1 cellular context compared by ENCODE assay signal in the genomic region with DNA sequence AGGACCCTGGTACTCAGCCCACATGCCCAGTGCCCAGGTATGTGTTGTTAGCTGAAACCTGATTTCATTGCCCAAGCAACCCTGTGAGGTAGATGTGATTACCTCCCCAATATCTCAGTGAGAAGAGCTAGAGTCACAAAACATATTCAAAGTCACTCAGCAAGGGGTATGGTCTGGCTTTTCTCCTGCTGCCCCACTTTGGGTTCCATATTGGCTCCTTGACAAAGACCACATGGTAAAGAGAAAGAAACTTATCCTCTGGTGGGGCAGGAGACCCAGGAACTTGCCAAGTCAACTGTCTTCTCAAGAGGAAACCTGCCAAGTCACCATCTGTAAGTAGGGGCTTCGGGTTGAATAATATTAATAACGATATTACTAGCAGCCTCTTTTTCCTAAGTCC.
TF ChIP-seq lines count a peak whose summit lies in the region.

No MANE protein-coding gene starts in this region.

TF ChIP-seq in K562, 482 proteins besides CTCF, POLR2A, EP300 and RAD21 (continued from another document):
- TF ChIP-seq, protein P1, sequence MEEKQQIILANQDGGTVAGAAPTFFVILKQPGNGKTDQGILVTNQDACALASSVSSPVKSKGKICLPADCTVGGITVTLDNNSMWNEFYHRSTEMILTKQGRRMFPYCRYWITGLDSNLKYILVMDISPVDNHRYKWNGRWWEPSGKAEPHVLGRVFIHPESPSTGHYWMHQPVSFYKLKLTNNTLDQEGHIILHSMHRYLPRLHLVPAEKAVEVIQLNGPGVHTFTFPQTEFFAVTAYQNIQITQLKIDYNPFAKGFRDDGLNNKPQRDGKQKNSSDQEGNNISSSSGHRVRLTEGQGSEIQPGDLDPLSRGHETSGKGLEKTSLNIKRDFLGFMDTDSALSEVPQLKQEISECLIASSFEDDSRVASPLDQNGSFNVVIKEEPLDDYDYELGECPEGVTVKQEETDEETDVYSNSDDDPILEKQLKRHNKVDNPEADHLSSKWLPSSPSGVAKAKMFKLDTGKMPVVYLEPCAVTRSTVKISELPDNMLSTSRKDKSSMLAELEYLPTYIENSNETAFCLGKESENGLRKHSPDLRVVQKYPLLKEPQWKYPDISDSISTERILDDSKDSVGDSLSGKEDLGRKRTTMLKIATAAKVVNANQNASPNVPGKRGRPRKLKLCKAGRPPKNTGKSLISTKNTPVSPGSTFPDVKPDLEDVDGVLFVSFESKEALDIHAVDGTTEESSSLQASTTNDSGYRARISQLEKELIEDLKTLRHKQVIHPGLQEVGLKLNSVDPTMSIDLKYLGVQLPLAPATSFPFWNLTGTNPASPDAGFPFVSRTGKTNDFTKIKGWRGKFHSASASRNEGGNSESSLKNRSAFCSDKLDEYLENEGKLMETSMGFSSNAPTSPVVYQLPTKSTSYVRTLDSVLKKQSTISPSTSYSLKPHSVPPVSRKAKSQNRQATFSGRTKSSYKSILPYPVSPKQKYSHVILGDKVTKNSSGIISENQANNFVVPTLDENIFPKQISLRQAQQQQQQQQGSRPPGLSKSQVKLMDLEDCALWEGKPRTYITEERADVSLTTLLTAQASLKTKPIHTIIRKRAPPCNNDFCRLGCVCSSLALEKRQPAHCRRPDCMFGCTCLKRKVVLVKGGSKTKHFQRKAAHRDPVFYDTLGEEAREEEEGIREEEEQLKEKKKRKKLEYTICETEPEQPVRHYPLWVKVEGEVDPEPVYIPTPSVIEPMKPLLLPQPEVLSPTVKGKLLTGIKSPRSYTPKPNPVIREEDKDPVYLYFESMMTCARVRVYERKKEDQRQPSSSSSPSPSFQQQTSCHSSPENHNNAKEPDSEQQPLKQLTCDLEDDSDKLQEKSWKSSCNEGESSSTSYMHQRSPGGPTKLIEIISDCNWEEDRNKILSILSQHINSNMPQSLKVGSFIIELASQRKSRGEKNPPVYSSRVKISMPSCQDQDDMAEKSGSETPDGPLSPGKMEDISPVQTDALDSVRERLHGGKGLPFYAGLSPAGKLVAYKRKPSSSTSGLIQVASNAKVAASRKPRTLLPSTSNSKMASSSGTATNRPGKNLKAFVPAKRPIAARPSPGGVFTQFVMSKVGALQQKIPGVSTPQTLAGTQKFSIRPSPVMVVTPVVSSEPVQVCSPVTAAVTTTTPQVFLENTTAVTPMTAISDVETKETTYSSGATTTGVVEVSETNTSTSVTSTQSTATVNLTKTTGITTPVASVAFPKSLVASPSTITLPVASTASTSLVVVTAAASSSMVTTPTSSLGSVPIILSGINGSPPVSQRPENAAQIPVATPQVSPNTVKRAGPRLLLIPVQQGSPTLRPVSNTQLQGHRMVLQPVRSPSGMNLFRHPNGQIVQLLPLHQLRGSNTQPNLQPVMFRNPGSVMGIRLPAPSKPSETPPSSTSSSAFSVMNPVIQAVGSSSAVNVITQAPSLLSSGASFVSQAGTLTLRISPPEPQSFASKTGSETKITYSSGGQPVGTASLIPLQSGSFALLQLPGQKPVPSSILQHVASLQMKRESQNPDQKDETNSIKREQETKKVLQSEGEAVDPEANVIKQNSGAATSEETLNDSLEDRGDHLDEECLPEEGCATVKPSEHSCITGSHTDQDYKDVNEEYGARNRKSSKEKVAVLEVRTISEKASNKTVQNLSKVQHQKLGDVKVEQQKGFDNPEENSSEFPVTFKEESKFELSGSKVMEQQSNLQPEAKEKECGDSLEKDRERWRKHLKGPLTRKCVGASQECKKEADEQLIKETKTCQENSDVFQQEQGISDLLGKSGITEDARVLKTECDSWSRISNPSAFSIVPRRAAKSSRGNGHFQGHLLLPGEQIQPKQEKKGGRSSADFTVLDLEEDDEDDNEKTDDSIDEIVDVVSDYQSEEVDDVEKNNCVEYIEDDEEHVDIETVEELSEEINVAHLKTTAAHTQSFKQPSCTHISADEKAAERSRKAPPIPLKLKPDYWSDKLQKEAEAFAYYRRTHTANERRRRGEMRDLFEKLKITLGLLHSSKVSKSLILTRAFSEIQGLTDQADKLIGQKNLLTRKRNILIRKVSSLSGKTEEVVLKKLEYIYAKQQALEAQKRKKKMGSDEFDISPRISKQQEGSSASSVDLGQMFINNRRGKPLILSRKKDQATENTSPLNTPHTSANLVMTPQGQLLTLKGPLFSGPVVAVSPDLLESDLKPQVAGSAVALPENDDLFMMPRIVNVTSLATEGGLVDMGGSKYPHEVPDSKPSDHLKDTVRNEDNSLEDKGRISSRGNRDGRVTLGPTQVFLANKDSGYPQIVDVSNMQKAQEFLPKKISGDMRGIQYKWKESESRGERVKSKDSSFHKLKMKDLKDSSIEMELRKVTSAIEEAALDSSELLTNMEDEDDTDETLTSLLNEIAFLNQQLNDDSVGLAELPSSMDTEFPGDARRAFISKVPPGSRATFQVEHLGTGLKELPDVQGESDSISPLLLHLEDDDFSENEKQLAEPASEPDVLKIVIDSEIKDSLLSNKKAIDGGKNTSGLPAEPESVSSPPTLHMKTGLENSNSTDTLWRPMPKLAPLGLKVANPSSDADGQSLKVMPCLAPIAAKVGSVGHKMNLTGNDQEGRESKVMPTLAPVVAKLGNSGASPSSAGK (IDR thresholded peaks at IDR 0.05) = no peak
- TF ChIP-seq DMBX1 (CRISPR knock-in tag; IDR thresholded peaks at IDR 0.05; ENCODE audit: borderline replicate concordance) (peak; percentile 62; the same call in 1 of the 2 replicates), ZNF586 (CRISPR knock-in tag; conservative IDR thresholded peaks at IDR 0.05) (0 out of 2 replicates have a peak, but pooled peaks have one; percentile 37), DIDO1 (tag; IDR thresholded peaks at IDR 0.05; ENCODE audit: low read depth) (no peak), HMG20A (CRISPR knock-in tag; conservative IDR thresholded peaks at IDR 0.05) (0 out of 2 replicates have a peak, but pooled peaks have one; percentile 38), ZNF79 (CRISPR knock-in tag; IDR thresholded peaks at IDR 0.05; ENCODE audit: low read depth) (peak; percentile 43; the same call in 1 of the 2 replicates), ZNF165 (CRISPR knock-in tag; IDR thresholded peaks at IDR 0.05; ENCODE audit: borderline replicate concordance) (peak; percentile 44; the same call in 1 of the 2 replicates), ERF (CRISPR knock-in tag; IDR thresholded peaks at IDR 0.05) (peak; percentile 90; the same call in 1 of the 2 replicates), ZNF134 (CRISPR knock-in tag; conservative IDR thresholded peaks at IDR 0.05) (0 out of 2 replicates have a peak, but pooled peaks have one; percentile 20), ZBTB7A (IDR thresholded peaks at IDR 0.05; ENCODE audit: borderline replicate concordance, control insufficient read depth, low read depth, low read length) (no peak), ZBTB17 (CRISPR knock-in tag; IDR thresholded peaks at IDR 0.05) (peak; percentile 25; the same call in 1 of the 2 replicates), NFXL1 (CRISPR knock-in tag; IDR thresholded peaks at IDR 0.05) (0 out of 2 replicates have a peak, but pooled peaks have one; percentile 21)
- TF ChIP-seq, protein P2, sequence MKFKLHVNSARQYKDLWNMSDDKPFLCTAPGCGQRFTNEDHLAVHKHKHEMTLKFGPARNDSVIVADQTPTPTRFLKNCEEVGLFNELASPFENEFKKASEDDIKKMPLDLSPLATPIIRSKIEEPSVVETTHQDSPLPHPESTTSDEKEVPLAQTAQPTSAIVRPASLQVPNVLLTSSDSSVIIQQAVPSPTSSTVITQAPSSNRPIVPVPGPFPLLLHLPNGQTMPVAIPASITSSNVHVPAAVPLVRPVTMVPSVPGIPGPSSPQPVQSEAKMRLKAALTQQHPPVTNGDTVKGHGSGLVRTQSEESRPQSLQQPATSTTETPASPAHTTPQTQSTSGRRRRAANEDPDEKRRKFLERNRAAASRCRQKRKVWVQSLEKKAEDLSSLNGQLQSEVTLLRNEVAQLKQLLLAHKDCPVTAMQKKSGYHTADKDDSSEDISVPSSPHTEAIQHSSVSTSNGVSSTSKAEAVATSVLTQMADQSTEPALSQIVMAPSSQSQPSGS (CRISPR knock-in tag; IDR thresholded peaks at IDR 0.05) = no peak
- TF ChIP-seq, protein P3, sequence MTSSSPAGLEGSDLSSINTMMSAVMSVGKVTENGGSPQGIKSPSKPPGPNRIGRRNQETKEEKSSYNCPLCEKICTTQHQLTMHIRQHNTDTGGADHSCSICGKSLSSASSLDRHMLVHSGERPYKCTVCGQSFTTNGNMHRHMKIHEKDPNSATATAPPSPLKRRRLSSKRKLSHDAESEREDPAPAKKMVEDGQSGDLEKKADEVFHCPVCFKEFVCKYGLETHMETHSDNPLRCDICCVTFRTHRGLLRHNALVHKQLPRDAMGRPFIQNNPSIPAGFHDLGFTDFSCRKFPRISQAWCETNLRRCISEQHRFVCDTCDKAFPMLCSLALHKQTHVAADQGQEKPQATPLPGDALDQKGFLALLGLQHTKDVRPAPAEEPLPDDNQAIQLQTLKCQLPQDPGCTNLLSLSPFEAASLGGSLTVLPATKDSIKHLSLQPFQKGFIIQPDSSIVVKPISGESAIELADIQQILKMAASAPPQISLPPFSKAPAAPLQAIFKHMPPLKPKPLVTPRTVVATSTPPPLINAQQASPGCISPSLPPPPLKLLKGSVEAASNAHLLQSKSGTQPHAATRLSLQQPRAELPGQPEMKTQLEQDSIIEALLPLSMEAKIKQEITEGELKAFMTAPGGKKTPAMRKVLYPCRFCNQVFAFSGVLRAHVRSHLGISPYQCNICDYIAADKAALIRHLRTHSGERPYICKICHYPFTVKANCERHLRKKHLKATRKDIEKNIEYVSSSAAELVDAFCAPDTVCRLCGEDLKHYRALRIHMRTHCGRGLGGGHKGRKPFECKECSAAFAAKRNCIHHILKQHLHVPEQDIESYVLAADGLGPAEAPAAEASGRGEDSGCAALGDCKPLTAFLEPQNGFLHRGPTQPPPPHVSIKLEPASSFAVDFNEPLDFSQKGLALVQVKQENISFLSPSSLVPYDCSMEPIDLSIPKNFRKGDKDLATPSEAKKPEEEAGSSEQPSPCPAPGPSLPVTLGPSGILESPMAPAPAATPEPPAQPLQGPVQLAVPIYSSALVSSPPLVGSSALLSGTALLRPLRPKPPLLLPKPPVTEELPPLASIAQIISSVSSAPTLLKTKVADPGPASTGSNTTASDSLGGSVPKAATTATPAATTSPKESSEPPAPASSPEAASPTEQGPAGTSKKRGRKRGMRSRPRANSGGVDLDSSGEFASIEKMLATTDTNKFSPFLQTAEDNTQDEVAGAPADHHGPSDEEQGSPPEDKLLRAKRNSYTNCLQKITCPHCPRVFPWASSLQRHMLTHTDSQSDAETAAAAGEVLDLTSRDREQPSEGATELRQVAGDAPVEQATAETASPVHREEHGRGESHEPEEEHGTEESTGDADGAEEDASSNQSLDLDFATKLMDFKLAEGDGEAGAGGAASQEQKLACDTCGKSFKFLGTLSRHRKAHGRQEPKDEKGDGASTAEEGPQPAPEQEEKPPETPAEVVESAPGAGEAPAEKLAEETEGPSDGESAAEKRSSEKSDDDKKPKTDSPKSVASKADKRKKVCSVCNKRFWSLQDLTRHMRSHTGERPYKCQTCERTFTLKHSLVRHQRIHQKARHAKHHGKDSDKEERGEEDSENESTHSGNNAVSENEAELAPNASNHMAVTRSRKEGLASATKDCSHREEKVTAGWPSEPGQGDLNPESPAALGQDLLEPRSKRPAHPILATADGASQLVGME (CRISPR knock-in tag; IDR thresholded peaks at IDR 0.05) = 0 out of 2 replicates have a peak, but pooled peaks have one; percentile 10
- TF ChIP-seq, protein P4, sequence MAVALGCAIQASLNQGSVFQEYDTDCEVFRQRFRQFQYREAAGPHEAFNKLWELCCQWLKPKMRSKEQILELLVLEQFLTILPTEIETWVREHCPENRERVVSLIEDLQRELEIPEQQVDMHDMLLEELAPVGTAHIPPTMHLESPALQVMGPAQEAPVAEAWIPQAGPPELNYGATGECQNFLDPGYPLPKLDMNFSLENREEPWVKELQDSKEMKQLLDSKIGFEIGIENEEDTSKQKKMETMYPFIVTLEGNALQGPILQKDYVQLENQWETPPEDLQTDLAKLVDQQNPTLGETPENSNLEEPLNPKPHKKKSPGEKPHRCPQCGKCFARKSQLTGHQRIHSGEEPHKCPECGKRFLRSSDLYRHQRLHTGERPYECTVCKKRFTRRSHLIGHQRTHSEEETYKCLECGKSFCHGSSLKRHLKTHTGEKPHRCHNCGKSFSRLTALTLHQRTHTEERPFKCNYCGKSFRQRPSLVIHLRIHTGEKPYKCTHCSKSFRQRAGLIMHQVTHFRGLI (CRISPR knock-in tag; IDR thresholded peaks at IDR 0.05) = 0 out of 2 replicates have a peak, but pooled peaks have one; percentile 62
- TF ChIP-seq, protein P5, sequence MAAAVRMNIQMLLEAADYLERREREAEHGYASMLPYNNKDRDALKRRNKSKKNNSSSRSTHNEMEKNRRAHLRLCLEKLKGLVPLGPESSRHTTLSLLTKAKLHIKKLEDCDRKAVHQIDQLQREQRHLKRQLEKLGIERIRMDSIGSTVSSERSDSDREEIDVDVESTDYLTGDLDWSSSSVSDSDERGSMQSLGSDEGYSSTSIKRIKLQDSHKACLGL (CRISPR knock-in tag; IDR thresholded peaks at IDR 0.05; ENCODE audit: borderline replicate concordance, poor library complexity, severe bottlenecking) = no peak
- TF ChIP-seq, protein P6, sequence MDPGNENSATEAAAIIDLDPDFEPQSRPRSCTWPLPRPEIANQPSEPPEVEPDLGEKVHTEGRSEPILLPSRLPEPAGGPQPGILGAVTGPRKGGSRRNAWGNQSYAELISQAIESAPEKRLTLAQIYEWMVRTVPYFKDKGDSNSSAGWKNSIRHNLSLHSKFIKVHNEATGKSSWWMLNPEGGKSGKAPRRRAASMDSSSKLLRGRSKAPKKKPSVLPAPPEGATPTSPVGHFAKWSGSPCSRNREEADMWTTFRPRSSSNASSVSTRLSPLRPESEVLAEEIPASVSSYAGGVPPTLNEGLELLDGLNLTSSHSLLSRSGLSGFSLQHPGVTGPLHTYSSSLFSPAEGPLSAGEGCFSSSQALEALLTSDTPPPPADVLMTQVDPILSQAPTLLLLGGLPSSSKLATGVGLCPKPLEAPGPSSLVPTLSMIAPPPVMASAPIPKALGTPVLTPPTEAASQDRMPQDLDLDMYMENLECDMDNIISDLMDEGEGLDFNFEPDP (CRISPR knock-in tag; IDR thresholded peaks at IDR 0.05) = peak; percentile 76; the same call in 1 of the 2 replicates
